ENCODE assay signal across 16 cellular contexts in the genomic region with DNA sequence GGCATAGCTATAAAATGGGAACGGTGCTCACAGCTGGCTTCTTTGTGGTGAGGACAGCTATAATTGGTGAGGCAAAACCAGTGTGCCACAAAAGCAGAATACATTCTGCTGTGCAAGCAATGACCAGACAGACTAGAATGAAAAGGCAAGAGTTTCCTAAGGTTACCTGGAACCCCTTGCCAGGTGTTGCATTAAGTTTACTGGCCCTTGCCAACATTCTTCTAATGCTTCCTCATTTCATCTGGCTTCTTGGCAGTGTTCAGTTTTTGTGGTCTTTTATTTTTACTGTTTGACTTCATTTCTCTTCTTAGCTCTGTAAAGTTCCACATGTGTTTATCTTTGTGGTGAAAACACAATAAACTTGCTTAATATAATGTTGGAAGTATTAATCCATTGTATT.
DNase-seq lines count a peak whose midpoint lies in the region; ATAC-seq, FAIRE-seq and TF ChIP-seq lines count a peak whose summit lies in the region.
"Had no signal": no experiment of that assay in that cellular context is flagged by ENCODE, and none has a peak within 500 bp of the region (broad histone marks: within the 10 kb centered on the region; RNA-seq: fewer than 3 reads in every experiment).

No MANE protein-coding gene starts in this region.

- H4K20me1 ChIP-seq in BLaER1, result no peaks in the 10 kb centered on the region
- no peaks in the 10 kb centered on the region for H4K20me1 ChIP-seq in GM12878 (ENCODE audit: control insufficient read depth, insufficient read depth)

- no peaks in the 10 kb centered on the region for H3K27me3 ChIP-seq in BLaER1
- no peaks in the 10 kb centered on the region for H3K27me3 ChIP-seq in GM12878 (replicated peaks in 1 of 2; ENCODE audit: control insufficient read depth in 2 of 2, insufficient read depth in 2 of 2, low read length in 1 of 2)
- H3K27me3 ChIP-seq: vagina had no signal

- H3K4me2 ChIP-seq in BLaER1 (0 out of 2 replicates have a peak overlapping the region, but pooled peaks have one; percentile 10), GM12878 (ENCODE audit: control insufficient read depth, insufficient read depth) (no peak overlapping the region)

- H3K27ac ChIP-seq in BLaER1, result no peak overlapping the region
- H3K27ac ChIP-seq in GM12878 (ENCODE audit: control insufficient read depth, insufficient read depth), result no peak overlapping the region
- H3K27ac ChIP-seq: coronary artery, vagina had no signal

- in situ Hi-C loops in GM12878 (cut with MboI), result no loop called here

- SMC1A ChIA-PET in GM12878 (lab: Charles Lee; ENCODE audit: uncharacterized antibody, unreplicated experiment), result interaction anchor here (0.7 to 1.9 kb wide), 7 partner anchors 10 to 87 kb away, joined by 3 to 9 read pairs (median 3); no protein-coding TSS in a partner anchor

- RAD21 ChIA-PET in GM12878 (lab: Charles Lee; ENCODE audit: unreplicated experiment), result interaction anchor here (1.2 kb wide), 1 partner anchor 37 kb away, joined by 3 read pairs; no protein-coding TSS in a partner anchor

- peaks cover 53% of the 10 kb centered on the region for H3K4me1 Mint-ChIP-seq in mesothelial cell of epicardium

- FAIRE-seq in GM12878 (lab: Jason Lieb, UNC) (no peak), H54 (lab: Jason Lieb, UNC) (no peak)

- TF ChIP-seq POLR2A in GM12878 (IDR thresholded peaks at IDR 0.05; ENCODE audit: low read depth, low read length) (no peak), H54 (IDR thresholded peaks at IDR 0.05; ENCODE audit: low read depth, low read length) (no peak)

- DNase-seq in LNCaP clone FGC (ENCODE audit: low read depth) (peak; percentile 95), GM12878 (ENCODE audit: low read depth, low spot score) (no peak), mesothelial cell of epicardium (ENCODE audit: low spot score in 2 of 2, unreplicated experiment in 2 of 2) (no peak), NCI-H748 (lab: John Stamatoyannopoulos, UW; ENCODE audit: unreplicated experiment) (no peak), H54 (ENCODE audit: insufficient read length, low spot score) (no peak), SW 1271 (lab: John Stamatoyannopoulos, UW) (no peak)
- DNase-seq: activated CD4-positive, alpha-beta T cell treated with anti-CD3 and anti-CD28 coated beads, Interleukin-2, amount 50 U/mL, for 4 hours; amniotic stem cell; erythroblast; naive thymus-derived CD8-positive, alpha-beta T cell; SIG-M5 had no signal

- H3K9me3 Mint-ChIP-seq in mesothelial cell of epicardium, result no peaks in the 10 kb centered on the region
- H3K9me3 Mint-ChIP-seq: activated T-helper 1 cell treated with anti-CD3 and anti-CD28 coated beads, Interleukin-12 subunit alpha, Interleukin-12 subunit beta, Interleukin-2, Interleukin-4 antibody, amounts not matched to agents 30 ng/mL and 10 ng/mL and 1 ng/mL, durations not matched to agents 14 hours and 24 hours and 36 hours; naive thymus-derived CD8-positive, alpha-beta T cell had no signal

- H3K27me3 Mint-ChIP-seq in mesothelial cell of epicardium (ENCODE audit: low read depth), result no peaks in the 10 kb centered on the region
- H3K27me3 Mint-ChIP-seq: naive thymus-derived CD8-positive, alpha-beta T cell had no signal

- CTCF ChIA-PET in GM12878 (lab: Yijun Ruan, JAX), result interaction anchor here (1.0 to 1.9 kb wide), 2 partner anchors 26 to 87 kb away, joined by 3 to 4 read pairs; no protein-coding TSS in a partner anchor

- H3K36me3 ChIP-seq in BLaER1 (peaks cover 75% of the 10 kb centered on the region), GM12878 (ENCODE audit: control insufficient read depth in 2 of 2, insufficient read depth in 2 of 2, low read length in 1 of 2) (peaks cover 0 to 25% of the 10 kb centered on the region in 2 experiments; a peak in 3 of 4 replicates)

- TF ChIP-seq CTCF in LNCaP clone FGC (IDR thresholded peaks at IDR 0.05; ENCODE audit: control insufficient read depth, extremely low read depth, insufficient read depth) (no peak), GM12878 (IDR thresholded peaks at IDR 0.05 in 2 of 3, conservative IDR thresholded peaks at IDR 0.05 in 1 of 3; ENCODE audit: control insufficient read depth in 2 of 3, extremely low read depth in 1 of 3, insufficient read depth in 1 of 3, low read depth in 3 of 3, low read length in 3 of 3) (no peak), mesothelial cell of epicardium (IDR thresholded peaks at IDR 0.05; ENCODE audit: unreplicated experiment) (no peak)

- no peak for TF ChIP-seq RAD21 in GM12878 (IDR thresholded peaks at IDR 0.05; ENCODE audit: insufficient read depth, low read depth, low read length)

- H3K4me1 ChIP-seq in BLaER1 (peaks cover 13% of the 10 kb centered on the region), GM12878 (ENCODE audit: control insufficient read depth, insufficient read depth, low read length) (peaks cover 10% of the 10 kb centered on the region)

- BruUV-seq in GM12878 (replicated peaks; lab: Mats Ljungman, UMichigan), result no TSS peak

- no peak overlapping the region for H2AFZ ChIP-seq in GM12878 (ENCODE audit: control insufficient read depth, low read depth, low read length)

- H3K9me3 ChIP-seq in BLaER1 (no peaks in the 10 kb centered on the region), GM12878 (replicated peaks; ENCODE audit: control insufficient read depth, insufficient read depth, low read length) (no peaks in the 10 kb centered on the region)
- H3K9me3 ChIP-seq: vagina had no signal

- ATAC-seq in GM12878, result no peak
- no peak for ATAC-seq in GM18502 (IDR thresholded peaks at IDR 0.05; ENCODE audit: poor library complexity, unreplicated experiment)
- ATAC-seq: naive thymus-derived CD8-positive, alpha-beta T cell had no signal

- no peak overlapping the region for H3K4me3 ChIP-seq in BLaER1
- H3K4me3 ChIP-seq in LNCaP clone FGC (ENCODE audit: low read depth, low read length), result no peak overlapping the region
- H3K4me3 ChIP-seq in GM12878, result no peak overlapping the region
- H3K4me3 ChIP-seq: coronary artery, vagina had no signal

- intact Hi-C loops in GM12878 (cut with micrococcal nuclease; ENCODE audit: unreplicated experiment), result no loop called here

- no peaks in the 10 kb centered on the region for H3K79me2 ChIP-seq in GM12878 (ENCODE audit: control insufficient read depth, insufficient read depth, low read length)

- POLR2A ChIA-PET in GM12878 (lab: Charles Lee), result interaction anchor here (0.6 to 1.1 kb wide), 2 partner anchors 28 to 384 kb away, joined by 3 to 5 read pairs; no protein-coding TSS in a partner anchor

- peaks cover 23% of the 10 kb centered on the region for H3K36me3 Mint-ChIP-seq in mesothelial cell of epicardium

- H3K27ac Mint-ChIP-seq in mesothelial cell of epicardium, result peak overlapping the region; percentile 28

- H3K9ac ChIP-seq in BLaER1, result no peak overlapping the region
- no peak overlapping the region for H3K9ac ChIP-seq in GM12878 (ENCODE audit: control insufficient read depth, insufficient read depth, low read length)

- H3K4me3 Mint-ChIP-seq in mesothelial cell of epicardium, result no peak overlapping the region
- H3K4me3 Mint-ChIP-seq: activated T-helper 1 cell treated with anti-CD3 and anti-CD28 coated beads, Interleukin-12 subunit alpha, Interleukin-12 subunit beta, Interleukin-2, Interleukin-4 antibody, amounts not matched to agents 30 ng/mL and 10 ng/mL and 1 ng/mL, durations not matched to agents 14 hours and 24 hours and 36 hours; naive thymus-derived CD8-positive, alpha-beta T cell had no signal

- 50% methylated on average over 1 of the region's 1 CpG for WGBS in GM12878 (ENCODE audit: insufficient coverage, insufficient replicate concordance, low lambda C conversion rate, missing lambda C conversion rate)

- TF ChIP-seq EP300 in GM12878 (IDR thresholded peaks at IDR 0.05; ENCODE audit: borderline replicate concordance in 1 of 2, control insufficient read depth in 1 of 2, low read depth in 2 of 2, low read length in 2 of 2), result no peak

TF ChIP-seq in GM12878, 131 proteins besides CTCF, POLR2A, EP300 and RAD21:
- TF ChIP-seq RUNX3 (IDR thresholded peaks at IDR 0.05; ENCODE audit: low read length), result 0 out of 2 replicates have a peak, but pooled peaks have one; percentile 20
- TF ChIP-seq SPI1 (IDR thresholded peaks at IDR 0.05; ENCODE audit: borderline replicate concordance, insufficient read depth, low read depth, low read length), result no peak
